Comparison of ENCODE assay signal across 23 cellular contexts in genomic region chr14:99158150-99158549, GRCh38.
DNase-seq lines count a peak whose midpoint lies in the region; ATAC-seq and TF ChIP-seq lines count a peak whose summit lies in the region.
"Had no signal": no experiment of that assay in that cellular context is flagged by ENCODE, and none has a peak within 500 bp of the region (broad histone marks: within the 10 kb centered on the region; RNA-seq: fewer than 3 reads in every experiment).

No MANE protein-coding gene starts in this region.

- no peak overlapping the region for H3K27ac ChIP-seq in mesendoderm (ENCODE audit: low read depth, low read length)
- no peak overlapping the region for H3K27ac ChIP-seq in dorsolateral prefrontal cortex
- H3K27ac ChIP-seq: 22Rv1, HL-60, Peyer's patch had no signal

- no peak overlapping the region for H3K27ac Mint-ChIP-seq in type B pancreatic cell

- no peak overlapping the region for H3K4me3 ChIP-seq in mesendoderm (ENCODE audit: low read length)
- no peak overlapping the region for H3K4me3 ChIP-seq in dorsolateral prefrontal cortex
- H3K4me3 ChIP-seq: GM12878, K562, Peyer's patch had no signal

- H2BK120ac ChIP-seq in mesendoderm (ENCODE audit: low read depth, low read length) = no peak overlapping the region

- no peak overlapping the region for H2BK5ac ChIP-seq in mesendoderm (ENCODE audit: low read length)

- DNase-seq in DMS53 (lab: John Stamatoyannopoulos, UW) (peak; percentile 3), DMS53 treated with DMSO at 0.1 percent for 48 hours (lab: John Stamatoyannopoulos, UW; ENCODE audit: unreplicated experiment) (no peak), astrocyte of the hippocampus (ENCODE audit: low read depth, low spot score) (peak; percentile 19), mesendoderm (peak; percentile 48), type B pancreatic cell (ENCODE audit: extremely low spot score, unreplicated experiment) (peak; percentile 13), dorsolateral prefrontal cortex (no peak), GM10266 (ENCODE audit: extremely low spot score) (no peak)
- DNase-seq: C1 segment of cervical spinal cord, DMS153, MM.1S, NCI-H1105 treated with DMSO at 0.1 percent for 48 hours, NCI-H187, NCI-H2171, NCI-H446 treated with DMSO at 0.1 percent for 48 hours, NCI-H82, SHP77 treated with DMSO at 0.1 percent for 48 hours had no signal

- intact Hi-C loops in dorsolateral prefrontal cortex (cut with DNase I) = no loop called here

- no peak overlapping the region for H2AK5ac ChIP-seq in mesendoderm (ENCODE audit: low read length)

- no peak overlapping the region for H3K4ac ChIP-seq in mesendoderm (ENCODE audit: low read depth, low read length)

- H3K4me1 Mint-ChIP-seq in type B pancreatic cell (ENCODE audit: unreplicated experiment) = no peaks in the 10 kb centered on the region

- H3K9ac ChIP-seq in mesendoderm (ENCODE audit: low read length) = no peak overlapping the region

- H3K56ac ChIP-seq in mesendoderm (ENCODE audit: low read length) = no peak overlapping the region

- no peak overlapping the region for H4K5ac ChIP-seq in mesendoderm (ENCODE audit: low read length)

- H3K4me2 ChIP-seq in mesendoderm (ENCODE audit: low read length) = no peak overlapping the region

- no peak overlapping the region for H3K4me3 Mint-ChIP-seq in type B pancreatic cell

- H3K36me3 Mint-ChIP-seq in type B pancreatic cell = no peaks in the 10 kb centered on the region

- no peak for TF ChIP-seq CTCF in type B pancreatic cell (conservative IDR thresholded peaks at IDR 0.05)
- TF ChIP-seq CTCF in dorsolateral prefrontal cortex (IDR thresholded peaks at IDR 0.05 in 54 of 56, conservative IDR thresholded peaks at IDR 0.05 in 2 of 56; ENCODE audit: low read depth in 1 of 56, partially characterized antibody in 56 of 56) = no peak
- TF ChIP-seq CTCF in GM10266 (IDR thresholded peaks at IDR 0.05; ENCODE audit: control insufficient read depth, insufficient read depth, low read depth, missing control alignments) = no peak

- H3K18ac ChIP-seq in mesendoderm (ENCODE audit: low read length) = no peak overlapping the region

- H3K79me1 ChIP-seq in mesendoderm (ENCODE audit: low read length) = no peaks in the 10 kb centered on the region

- H3K9me3 Mint-ChIP-seq in type B pancreatic cell = no peaks in the 10 kb centered on the region

- H4K8ac ChIP-seq in mesendoderm (ENCODE audit: low read depth, low read length) = no peak overlapping the region

- no peak overlapping the region for H3K23ac ChIP-seq in mesendoderm (ENCODE audit: low read length)

- no peaks in the 10 kb centered on the region for H3K36me3 ChIP-seq in mesendoderm (ENCODE audit: control insufficient read depth, insufficient read depth, low read length)
- H3K36me3 ChIP-seq: Peyer's patch had no signal

- H3K27me3 ChIP-seq in mesendoderm (ENCODE audit: insufficient read depth, low read length, poor library complexity) (no peaks in the 10 kb centered on the region), dorsolateral prefrontal cortex (peaks cover 0 to 28% (median 4%) of the 10 kb centered on the region in 45 donors)
- H3K27me3 ChIP-seq: Peyer's patch had no signal

- H2BK15ac ChIP-seq in mesendoderm (replicated peaks; ENCODE audit: low read depth) = no peak overlapping the region

- no CpG with 5 or more reads among the region's 4 CpGs for WGBS in mesendoderm (ENCODE audit: extremely low coverage, insufficient coverage, low lambda C conversion rate)

- no peak for ATAC-seq in GM21717 (IDR thresholded peaks at IDR 0.05; ENCODE audit: unreplicated experiment)
- ATAC-seq: GM12878, HCT116, K562 had no signal

- no peaks in the 10 kb centered on the region for H3K27me3 Mint-ChIP-seq in type B pancreatic cell

- no peaks in the 10 kb centered on the region for H3K4me1 ChIP-seq in mesendoderm (ENCODE audit: control insufficient read depth, low read depth, low read length)
- H3K4me1 ChIP-seq: Peyer's patch had no signal

- no peaks in the 10 kb centered on the region for H3K79me2 ChIP-seq in mesendoderm (ENCODE audit: control insufficient read depth, insufficient read depth, low read length)

Comparison
In these comparisons a context has a peak if more than half of its experiments do, and no peak if none do; other contexts are left out.
1. DNase-seq: peak in DMS53 (single experiment), astrocyte of the hippocampus (single experiment), mesendoderm (single experiment) and type B pancreatic cell (single experiment); none in DMS53 treated with DMSO at 0.1 percent for 48 hours (single experiment), dorsolateral prefrontal cortex (0 of 10) and GM10266 (single experiment).